ENCODE assay signal across 1 cellular context in the genomic region with DNA sequence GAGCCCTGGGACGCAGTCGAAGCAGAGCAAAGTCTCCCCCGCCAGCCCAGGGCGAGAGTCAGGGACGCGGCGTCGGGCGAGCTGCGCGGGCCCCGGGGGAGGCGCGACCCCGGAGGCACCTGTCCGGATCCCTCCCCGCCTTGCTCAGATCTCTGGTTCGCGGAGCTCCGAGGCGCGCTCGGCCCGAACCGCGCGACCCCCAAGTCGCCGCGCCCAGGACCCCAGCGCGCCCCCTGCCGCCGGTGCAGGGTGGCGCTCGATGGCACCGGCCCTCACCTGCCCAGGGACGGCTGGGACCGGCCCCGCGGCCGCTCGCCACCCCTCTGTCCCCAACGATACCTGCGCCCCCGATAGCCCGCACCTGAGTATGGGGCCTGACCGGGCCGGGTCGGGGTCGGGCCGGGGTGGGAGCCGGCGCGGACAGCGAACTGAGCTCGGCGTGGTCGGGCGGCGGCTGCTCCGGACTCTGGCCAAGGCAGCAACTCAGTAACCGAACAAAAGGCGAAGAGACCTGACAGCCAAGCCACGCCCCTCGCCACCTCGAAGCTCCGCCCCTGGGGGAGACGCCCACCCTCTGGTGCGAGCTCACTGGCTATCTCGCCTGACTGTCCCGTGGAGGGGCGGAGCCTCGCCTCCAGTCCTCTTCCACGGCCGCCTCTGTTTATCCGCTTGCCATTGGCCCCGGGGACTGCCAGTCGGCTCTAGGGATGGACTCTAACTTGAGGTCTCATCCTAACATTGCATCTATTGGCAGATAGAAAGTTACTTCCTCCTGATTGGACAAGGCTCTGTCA.
TF ChIP-seq lines count a peak whose summit lies in the region.

A gene (minus strand): TSS at position 485 of the 794 bp plus-strand sequence. CDS start 14,857 bp downstream, outside the sequence.

TF ChIP-seq in IMR-90, 13 proteins besides CTCF, POLR2A, EP300 and RAD21 (continued from another document):
- TF ChIP-seq MAFK (IDR thresholded peaks at IDR 0.05; ENCODE audit: low read depth, low read length): no peak
- peak; percentile 41; the same call in 1 of the 2 replicates for TF ChIP-seq MXI1 (IDR thresholded peaks at IDR 0.05; ENCODE audit: borderline replicate concordance, low read depth, low read length)
